In genomic region chr6:1394591-1395463, GRCh38 we compare ENCODE assay signal across 1 cellular context.
TF ChIP-seq lines count a peak whose summit lies in the region.

No MANE protein-coding gene starts in this region.

TF ChIP-seq in IMR-90, 13 proteins besides CTCF, POLR2A, EP300 and RAD21:
- no peak for TF ChIP-seq NFE2L2 (IDR thresholded peaks at IDR 0.05; ENCODE audit: low read depth, low read length)
- no peak for TF ChIP-seq MXI1 (IDR thresholded peaks at IDR 0.05; ENCODE audit: borderline replicate concordance, low read depth, low read length)
- 0 out of 2 replicates have a peak, but pooled peaks have one; percentile 3 for TF ChIP-seq USF2 (IDR thresholded peaks at IDR 0.05; ENCODE audit: low read depth, low read length)
- no peak for TF ChIP-seq MAZ (IDR thresholded peaks at IDR 0.05; ENCODE audit: borderline replicate concordance, low read depth, low read length)
- no peak for TF ChIP-seq CHD1 (IDR thresholded peaks at IDR 0.05; ENCODE audit: low read depth, low read length)
